In the genomic region with DNA sequence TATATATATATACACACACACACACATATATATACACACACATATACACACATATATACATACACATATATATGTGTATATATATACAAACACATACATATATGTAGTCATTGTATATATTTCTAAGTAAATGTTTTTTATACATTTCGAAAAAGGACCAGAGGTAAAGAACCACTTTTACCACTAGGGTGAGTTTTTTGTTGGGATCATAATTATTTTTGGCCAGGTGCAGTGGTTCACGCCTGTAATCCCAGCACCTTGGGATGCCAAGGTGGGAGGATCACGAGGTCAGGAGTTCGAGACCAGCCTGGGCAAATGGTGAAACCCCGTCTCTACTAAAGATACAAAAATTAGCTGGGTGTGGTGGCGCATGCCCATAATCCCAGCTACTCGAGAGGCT, we compare ENCODE assay signal across 7 cellular contexts. TPM values are rescaled to one million over a fixed set of nuclear protein-coding genes. Genes with fewer than 3 reads are reported as not detected.
DNase-seq lines count a peak whose midpoint lies in the region; ATAC-seq, FAIRE-seq and TF ChIP-seq lines count a peak whose summit lies in the region.
"Not testable (repeated sequence)": the region's sequence is repeated elsewhere in the genome, so short reads cannot be mapped to it uniquely, and the experiment has no call there.

No MANE protein-coding gene starts in this region.

- H4K20me1 ChIP-seq in KMS-11 (ENCODE audit: insufficient read depth); SK-N-SH (ENCODE audit: insufficient read depth): not testable (repeated sequence)

- H2AFZ ChIP-seq in KMS-11 (ENCODE audit: low read depth); SK-N-SH (ENCODE audit: low read depth): not testable (repeated sequence)

- TF ChIP-seq EP300 in SK-N-SH (IDR thresholded peaks at IDR 0.05; ENCODE audit: borderline replicate concordance in 1 of 2, low read depth in 1 of 2, low read length in 1 of 2), result not testable (repeated sequence)

- H3K9me2 ChIP-seq in SK-N-SH, result not testable (repeated sequence)

- DNase-seq in SK-N-SH; activated CD8-positive, alpha-beta T cell treated with anti-CD3 and anti-CD28 coated beads for 36 hours; endodermal cell; kidney; osteocyte (ENCODE audit: extremely low spot score, unreplicated experiment): not testable (repeated sequence)

- POLR2A ChIA-PET in SK-N-SH (lab: Yijun Ruan, JAX), result not testable (repeated sequence)
- POLR2A ChIA-PET in activated CD8-positive, alpha-beta T cell treated with anti-CD3 and anti-CD28 coated beads for 36 hours (lab: Charles Lee), result interaction anchor here (0.8 kb wide), 1 partner anchor 126 kb away, joined by 6 read pairs; no protein-coding TSS in a partner anchor

- H3K27me3 ChIP-seq in KMS-11 (ENCODE audit: insufficient read depth, low read depth); SK-N-SH (ENCODE audit: insufficient read depth); endodermal cell (ENCODE audit: control insufficient read depth, insufficient read depth, low read length, poor library complexity, severe bottlenecking): not testable (repeated sequence)

- peaks cover 28% of the 10 kb centered on the region for H3F3A ChIP-seq in SK-N-SH (replicated peaks; ENCODE audit: insufficient read depth)

- 93% methylated on average over 6 of the region's 7 CpGs for WGBS in SK-N-SH (ENCODE audit: low lambda C conversion rate)
- 92 to 96% methylated on average over 6 to 7 of the region's 7 CpGs for WGBS in endodermal cell (ENCODE audit: insufficient coverage in 1 of 2, insufficient read length in 1 of 2), 2 experiments

- H3K4me3 ChIP-seq in KMS-11 (IDR thresholded peaks at IDR 0.05; ENCODE audit: insufficient read depth, low read depth, low read length); SK-N-SH (ENCODE audit: low read depth in 2 of 2, low read length in 1 of 2); endodermal cell (ENCODE audit: low read length); kidney (ENCODE audit: low read length in 2 of 2): not testable (repeated sequence)

- peaks cover 55% of the 10 kb centered on the region for H3K4me1 Mint-ChIP-seq in activated CD8-positive, alpha-beta T cell treated with anti-CD3 and anti-CD28 coated beads for 36 hours (ENCODE audit: low read depth)
- not testable (repeated sequence) for H3K4me1 Mint-ChIP-seq in endodermal cell
- peaks cover 40% of the 10 kb centered on the region for H3K4me1 Mint-ChIP-seq in osteocyte (ENCODE audit: unreplicated experiment)

- H3K27ac ChIP-seq in KMS-11; SK-N-SH (ENCODE audit: low read depth in 2 of 2, low read length in 1 of 2); endodermal cell (ENCODE audit: low read depth, low read length); kidney (ENCODE audit: low read depth in 2 of 2, low read length in 2 of 2): not testable (repeated sequence)

- peaks cover 53% of the 10 kb centered on the region for H3K36me3 Mint-ChIP-seq in activated CD8-positive, alpha-beta T cell treated with anti-CD3 and anti-CD28 coated beads for 36 hours (ENCODE audit: low read depth)
- peaks cover 68% of the 10 kb centered on the region for H3K36me3 Mint-ChIP-seq in endodermal cell (ENCODE audit: low read depth)
- peaks cover 66% of the 10 kb centered on the region for H3K36me3 Mint-ChIP-seq in osteocyte (ENCODE audit: unreplicated experiment)

- intact Hi-C loops in activated CD8-positive, alpha-beta T cell treated with anti-CD3 and anti-CD28 coated beads for 36 hours (cut with micrococcal nuclease), result loop anchor here (5.0 kb wide), 1 partner anchor 72 kb away; no protein-coding TSS in a partner anchor
- intact Hi-C loops in kidney (cut with DNase I), result not testable (repeated sequence)

- CTCF ChIA-PET in SK-N-SH (lab: Yijun Ruan, JAX), result interaction anchor here (0.7 to 6.8 kb wide), 2 partner anchors 15 kb away, joined by 3 to 55 read pairs; no protein-coding TSS in a partner anchor
- CTCF ChIA-PET in activated CD8-positive, alpha-beta T cell treated with anti-CD3 and anti-CD28 coated beads for 36 hours (lab: Charles Lee), result interaction anchor here (1.9 kb wide), 1 partner anchor 15 kb away, joined by 4 read pairs; no protein-coding TSS in a partner anchor

- H3K9me3 Mint-ChIP-seq in activated CD8-positive, alpha-beta T cell treated with anti-CD3 and anti-CD28 coated beads for 36 hours; endodermal cell; osteocyte (ENCODE audit: unreplicated experiment): not testable (repeated sequence)

- H3K4me2 ChIP-seq in KMS-11, SK-N-SH: not testable (repeated sequence)

- ATAC-seq in activated CD8-positive, alpha-beta T cell treated with anti-CD3 and anti-CD28 coated beads for 36 hours, result not testable (repeated sequence)

- H3K4me1 ChIP-seq in KMS-11 (ENCODE audit: low read depth, poor library complexity, severe bottlenecking), result peaks cover 39% of the 10 kb centered on the region
- H3K4me1 ChIP-seq in SK-N-SH (ENCODE audit: control insufficient read depth in 1 of 2, insufficient read depth in 2 of 2, low read depth in 1 of 2, low read length in 1 of 2); endodermal cell (ENCODE audit: control insufficient read depth, insufficient read depth, low read length); kidney (ENCODE audit: control insufficient read depth in 1 of 2, insufficient read depth in 1 of 2, low read depth in 1 of 2, low read length in 2 of 2): not testable (repeated sequence)

- FAIRE-seq in G401.6 (lab: Jason Lieb, UNC) (peak; percentile 75), kidney (lab: Jason Lieb, UNC) (peak; percentile 13)

- not testable (repeated sequence) for H3K4me3 Mint-ChIP-seq in activated CD8-positive, alpha-beta T cell treated with anti-CD3 and anti-CD28 coated beads for 36 hours; endodermal cell; osteocyte (ENCODE audit: unreplicated experiment)

- not testable (repeated sequence) for TF ChIP-seq RAD21 in SK-N-SH (IDR thresholded peaks at IDR 0.05; ENCODE audit: low read length)

- not testable (repeated sequence) for H3K27ac Mint-ChIP-seq in activated CD8-positive, alpha-beta T cell treated with anti-CD3 and anti-CD28 coated beads for 36 hours; endodermal cell
- H3K27ac Mint-ChIP-seq in osteocyte (ENCODE audit: unreplicated experiment), result peak overlapping the region; percentile 38

- H3K36me3 ChIP-seq in KMS-11 (ENCODE audit: insufficient read depth), result not testable (repeated sequence)
- H3K36me3 ChIP-seq in SK-N-SH (replicated peaks in 1 of 2; ENCODE audit: control insufficient read depth in 1 of 2, insufficient read depth in 2 of 2, low read length in 1 of 2), result peaks cover 87 to 96% of the 10 kb centered on the region in 2 experiments
- peaks cover 96% of the 10 kb centered on the region for H3K36me3 ChIP-seq in endodermal cell (ENCODE audit: control insufficient read depth, insufficient read depth, low read length)
- peaks cover 20 to 34% of the 10 kb centered on the region in 2 donors for H3K36me3 ChIP-seq in kidney (ENCODE audit: control insufficient read depth in 1 of 2, insufficient read depth in 2 of 2, low read length in 2 of 2)

- TF ChIP-seq CTCF in KMS-11 (conservative IDR thresholded peaks at IDR 0.05; ENCODE audit: low read depth, low read length) (0 out of 2 replicates have a peak, but pooled peaks have one; percentile 24), SK-N-SH (IDR thresholded peaks at IDR 0.05) (peak; percentile 16; the same call in 1 of the 2 replicates), endodermal cell (conservative IDR thresholded peaks at IDR 0.05) (peak; percentile 53)
- TF ChIP-seq CTCF in activated CD8-positive, alpha-beta T cell treated with anti-CD3 and anti-CD28 coated beads for 36 hours (IDR thresholded peaks at IDR 0.05), result peak; percentile 12
- TF ChIP-seq CTCF in kidney (IDR thresholded peaks at IDR 0.05; ENCODE audit: borderline replicate concordance, extremely low read depth, insufficient read depth); osteocyte (IDR thresholded peaks at IDR 0.05): not testable (repeated sequence)

- H3K9ac ChIP-seq in KMS-11; SK-N-SH; endodermal cell (ENCODE audit: extremely low read depth, low read length, poor library complexity, severe bottlenecking); kidney (ENCODE audit: low read length in 2 of 2): not testable (repeated sequence)

- not testable (repeated sequence) for H3K79me2 ChIP-seq in KMS-11 (ENCODE audit: insufficient read depth, low read depth); SK-N-SH (ENCODE audit: insufficient read depth)

- not testable (repeated sequence) for H3K27me3 Mint-ChIP-seq in activated CD8-positive, alpha-beta T cell treated with anti-CD3 and anti-CD28 coated beads for 36 hours; endodermal cell (ENCODE audit: insufficient read depth); osteocyte (ENCODE audit: unreplicated experiment)

- H3K9me3 ChIP-seq in SK-N-SH; endodermal cell (ENCODE audit: control insufficient read depth, low read length); kidney (ENCODE audit: control insufficient read depth in 1 of 2, low read length in 2 of 2): not testable (repeated sequence)

RNA-seq across cellular contexts. Expression of gene CCNI, which starts 46.0 kb away (rescaled TPM):
- polyA plus RNA-seq in SK-N-SH (2012; rRNA removed), result 56.8 and 61.8 TPM in 2 replicates
- 79.8 and 82.4 TPM in 2 replicates for polyA plus RNA-seq in SK-N-SH (2012; cell fraction: cytosol; rRNA removed)
- 15.0 and 31.1 TPM in 2 replicates for polyA plus RNA-seq in SK-N-SH (2012; cell fraction: nucleus; rRNA removed)
- total RNA-seq in activated CD8-positive, alpha-beta T cell treated with anti-CD3 and anti-CD28 coated beads for 36 hours, result 100 to 1,000 TPM; 257 to 272 TPM
- 100 to 1,000 TPM; 283 to 302 TPM for total RNA-seq in endodermal cell
- 351 TPM for polyA plus RNA-seq in endodermal cell (2013, experiment 1 of 2)
- polyA plus RNA-seq in endodermal cell (2013, experiment 2 of 2), result 330 TPM
- 314 TPM for total RNA-seq in kidney
- polyA plus RNA-seq in kidney (ENCODE audit: insufficient read depth, low read depth, low replicate concordance), result 172 TPM
- 320 and 329 TPM in 2 replicates for total RNA-seq in osteocyte
